20 cellular contexts compared by ENCODE assay signal in genomic region chr4:76729460-76729859, GRCh38.
DNase-seq lines count a peak whose midpoint lies in the region; ATAC-seq, FAIRE-seq and TF ChIP-seq lines count a peak whose summit lies in the region.
"Had no signal": no experiment of that assay in that cellular context is flagged by ENCODE, and none has a peak within 500 bp of the region (broad histone marks: within the 10 kb centered on the region; RNA-seq: fewer than 3 reads in every experiment).

No MANE protein-coding gene starts in this region.

- H3K27ac ChIP-seq in GM23338 (ENCODE audit: low read depth) (peak overlapping the region; percentile 76), esophagus muscularis mucosa (replicated peaks in 1 of 4) (peak overlapping the region in 3 of 4 donors; percentile 3 to 24 (median 6)), right atrium auricular region (no peak overlapping the region), dorsolateral prefrontal cortex (no peak overlapping the region)
- H3K27ac ChIP-seq: esophagus squamous epithelium, parathyroid adenoma had no signal

- TF ChIP-seq EP300 in esophagus muscularis mucosa (IDR thresholded peaks at IDR 0.05): no peak

- intact Hi-C loops in esophagus muscularis mucosa (cut with DNase I): no loop called here
- intact Hi-C loops in dorsolateral prefrontal cortex (cut with DNase I): no loop called here

- H3K27ac Mint-ChIP-seq in GM23338: peak overlapping the region; percentile 88
- H3K27ac Mint-ChIP-seq: activated T-helper 17 cell treated with anti-CD3 and anti-CD28 coated beads, Interleukin-2, amount 50 U/mL, for 72 hours; CD4-positive, CD25-positive, alpha-beta regulatory T cell; immature natural killer cell; naive thymus-derived CD4-positive, alpha-beta T cell had no signal

- H3K4me1 Mint-ChIP-seq in GM23338: peaks cover 69% of the 10 kb centered on the region
- H3K4me1 Mint-ChIP-seq: activated T-helper 17 cell treated with anti-CD3 and anti-CD28 coated beads, Interleukin-2, amount 50 U/mL, for 72 hours; CD4-positive, CD25-positive, alpha-beta regulatory T cell; immature natural killer cell had no signal

- no peaks in the 10 kb centered on the region; the same call in 1 of the 2 replicates for H3K36me3 ChIP-seq in GM23338 (ENCODE audit: insufficient read depth)
- no peaks in the 10 kb centered on the region for H3K36me3 ChIP-seq in esophagus muscularis mucosa
- H3K36me3 ChIP-seq in right atrium auricular region: no peaks in the 10 kb centered on the region

- H3K36me3 Mint-ChIP-seq in GM23338 (ENCODE audit: low read depth): peaks cover 25% of the 10 kb centered on the region
- H3K36me3 Mint-ChIP-seq: CD4-positive, CD25-positive, alpha-beta regulatory T cell; immature natural killer cell; naive thymus-derived CD4-positive, alpha-beta T cell had no signal

- TF ChIP-seq CTCF in GM23338 (conservative IDR thresholded peaks at IDR 0.05; ENCODE audit: low read depth in 2 of 2) (no peak), esophagus muscularis mucosa (IDR thresholded peaks at IDR 0.05) (no peak), right atrium auricular region (IDR thresholded peaks at IDR 0.05) (no peak), dorsolateral prefrontal cortex (IDR thresholded peaks at IDR 0.05 in 54 of 56, conservative IDR thresholded peaks at IDR 0.05 in 2 of 56; ENCODE audit: low read depth in 1 of 56, partially characterized antibody in 56 of 56) (no peak)

- H3K9me3 ChIP-seq in esophagus muscularis mucosa (no peaks in the 10 kb centered on the region), right atrium auricular region (no peaks in the 10 kb centered on the region)
- H3K9me3 ChIP-seq: esophagus squamous epithelium had no signal

- FAIRE-seq in GM12892 (lab: Jason Lieb, UNC): no peak
- FAIRE-seq: bronchial epithelial cell had no signal

- no peaks in the 10 kb centered on the region; the same call in 1 of the 2 replicates for H4K20me1 ChIP-seq in GM23338 (replicated peaks; ENCODE audit: insufficient read depth)

- peaks cover 27% of the 10 kb centered on the region for H3K79me2 ChIP-seq in GM23338 (replicated peaks; ENCODE audit: insufficient read depth)
- H3K79me2 ChIP-seq: parathyroid adenoma had no signal

- no peak for TF ChIP-seq POLR2A in esophagus muscularis mucosa (IDR thresholded peaks at IDR 0.05; ENCODE audit: low read depth)
- TF ChIP-seq POLR2A in GM12892 (IDR thresholded peaks at IDR 0.05; ENCODE audit: low read depth, low read length): no peak

- no peaks in the 10 kb centered on the region for H3K27me3 Mint-ChIP-seq in GM23338 (ENCODE audit: insufficient read depth, low read depth, poor library complexity)
- H3K27me3 Mint-ChIP-seq: CD4-positive, CD25-positive, alpha-beta regulatory T cell had no signal

- no peak overlapping the region for H3K4me3 ChIP-seq in GM23338
- H3K4me3 ChIP-seq in esophagus muscularis mucosa: no peak overlapping the region
- H3K4me3 ChIP-seq in right atrium auricular region: no peak overlapping the region
- H3K4me3 ChIP-seq in dorsolateral prefrontal cortex: no peak overlapping the region
- H3K4me3 ChIP-seq: esophagus squamous epithelium, lung had no signal

- no peak overlapping the region for H2AFZ ChIP-seq in GM23338
- H2AFZ ChIP-seq: parathyroid adenoma had no signal

- H3K4me3 Mint-ChIP-seq in GM23338: no peak overlapping the region
- H3K4me3 Mint-ChIP-seq: activated T-helper 17 cell treated with anti-CD3 and anti-CD28 coated beads, Interleukin-2, amount 50 U/mL, for 72 hours; CD4-positive, CD25-positive, alpha-beta regulatory T cell; immature natural killer cell; naive thymus-derived CD4-positive, alpha-beta T cell had no signal

- no peaks in the 10 kb centered on the region for H3K9me3 Mint-ChIP-seq in GM23338
- H3K9me3 Mint-ChIP-seq: activated T-helper 17 cell treated with anti-CD3 and anti-CD28 coated beads, Interleukin-2, amount 50 U/mL, for 72 hours had no signal

- H3K4me1 ChIP-seq in GM23338 (ENCODE audit: insufficient read depth): peaks cover 40% of the 10 kb centered on the region
- H3K4me1 ChIP-seq in esophagus muscularis mucosa: peaks cover 3 to 37% (median 19%) of the 10 kb centered on the region in 4 donors
- H3K4me1 ChIP-seq in right atrium auricular region: peaks cover 0 to 12% of the 10 kb centered on the region in 2 donors

- DNase-seq in GM23338 (ENCODE audit: low spot score): no peak
- no peak for DNase-seq in esophagus muscularis mucosa (ENCODE audit: extremely low spot score)
- no peak for DNase-seq in GM12892 (ENCODE audit: insufficient read length)
- no peak for DNase-seq in iPS-NIHi7 (ENCODE audit: extremely low spot score)
- DNase-seq in right atrium auricular region (ENCODE audit: low spot score): no peak
- DNase-seq in dorsolateral prefrontal cortex: no peak
- DNase-seq: CD4-positive, CD25-positive, alpha-beta regulatory T cell; DMS79; esophagus squamous epithelium; immature natural killer cell; naive thymus-derived CD4-positive, alpha-beta T cell; NCI-H146; NK-92 treated with Interleukin-12 subunit alpha and Interleukin-12 subunit beta, amount 100 ng/mL, for 24 hours; substantia nigra had no signal

- 74% methylated on average over 1 of the region's 1 CpG for WGBS in esophagus muscularis mucosa

- no peaks in the 10 kb centered on the region for H3K9me2 ChIP-seq in GM23338 (ENCODE audit: insufficient read depth)

- H3K27me3 ChIP-seq in GM23338 (ENCODE audit: insufficient read depth) (no peaks in the 10 kb centered on the region), esophagus muscularis mucosa (no peaks in the 10 kb centered on the region), right atrium auricular region (no peaks in the 10 kb centered on the region), dorsolateral prefrontal cortex (no peaks in the 10 kb centered on the region)
- H3K27me3 ChIP-seq: esophagus squamous epithelium had no signal

- peak overlapping the region; percentile 22 for H3K4me2 ChIP-seq in GM23338

- no peaks in the 10 kb centered on the region for H3F3A ChIP-seq in GM23338 (replicated peaks; ENCODE audit: low read depth)

- peak; percentile 57 for ATAC-seq in GM18511 (IDR thresholded peaks at IDR 0.05; ENCODE audit: unreplicated experiment)
- ATAC-seq in GM23338: no peak
- peak; percentile 47 for ATAC-seq in HG03521 (IDR thresholded peaks at IDR 0.05; ENCODE audit: unreplicated experiment)
- ATAC-seq: activated T-helper 17 cell treated with anti-CD3 and anti-CD28 coated beads, Interleukin-2, amount 50 U/mL, for 72 hours; naive thymus-derived CD4-positive, alpha-beta T cell had no signal

TF ChIP-seq in GM23338, 12 proteins besides CTCF, POLR2A, EP300 and RAD21 (continues in another document):
- no peak for TF ChIP-seq EZH2phosphoT487 (IDR thresholded peaks at IDR 0.05; ENCODE audit: unreplicated experiment)
- TF ChIP-seq JUNB (IDR thresholded peaks at IDR 0.05; ENCODE audit: unreplicated experiment): no peak
- TF ChIP-seq ZNF114 (CRISPR knock-in tag; IDR thresholded peaks at IDR 0.05): no peak
- TF ChIP-seq EZH2 (IDR thresholded peaks at IDR 0.05; ENCODE audit: low read depth, unreplicated experiment): no peak
- TF ChIP-seq ETS1 (IDR thresholded peaks at IDR 0.05): no peak

Comparison
In these comparisons a context has a peak if more than half of its experiments do, and no peak if none do; other contexts are left out.
1. H3K27ac ChIP-seq: peak in GM23338 (single experiment) and esophagus muscularis mucosa (3 of 4); none in right atrium auricular region (0 of 2) and dorsolateral prefrontal cortex (0 of 59).